ENCODE assay signal across 1 cellular context in the genomic region with DNA sequence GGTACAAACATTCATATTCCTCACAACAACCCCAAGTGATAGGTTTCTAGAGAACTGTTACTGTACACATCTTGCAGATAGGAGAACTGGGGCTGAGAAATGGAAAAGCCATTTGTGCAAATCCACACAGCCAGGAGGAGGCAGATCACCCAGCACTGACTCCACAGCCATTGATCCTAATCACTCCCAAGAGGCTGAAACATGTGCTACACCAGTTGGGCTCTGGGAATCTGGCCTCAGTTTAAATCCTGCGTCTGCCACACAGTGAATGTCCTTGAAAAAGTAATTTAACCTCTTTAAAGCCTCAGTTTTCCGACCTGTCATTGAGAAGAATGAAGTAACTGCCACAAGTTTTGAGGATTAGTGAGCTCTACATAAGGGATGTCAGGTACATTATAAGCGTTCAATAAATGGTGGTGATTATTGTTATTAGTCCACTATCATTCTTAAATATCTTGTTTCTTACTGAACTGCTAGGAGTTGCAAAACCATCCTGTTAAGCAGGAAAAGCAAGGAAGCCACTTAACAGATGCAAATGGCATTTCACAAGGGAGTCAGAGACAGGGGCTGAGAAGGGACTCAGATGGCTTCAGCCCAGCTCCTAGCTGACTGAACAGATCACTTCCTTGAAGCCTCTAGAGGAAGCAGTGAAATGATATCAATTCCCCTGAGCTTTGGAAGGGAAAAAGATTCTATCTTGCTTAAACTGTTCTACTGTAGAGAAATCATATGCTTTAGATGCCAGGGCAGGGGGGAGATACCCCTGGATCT.
TF ChIP-seq lines count a peak whose summit lies in the region.

No MANE protein-coding gene starts in this region.

TF ChIP-seq in H1, 55 proteins besides CTCF, POLR2A, EP300 and RAD21:
- no peak for TF ChIP-seq HDAC2 (IDR thresholded peaks at IDR 0.05; ENCODE audit: borderline replicate concordance in 1 of 2, low read depth in 2 of 2, low read length in 2 of 2)
- TF ChIP-seq NRF1 (IDR thresholded peaks at IDR 0.05; ENCODE audit: low read depth, low read length): no peak
- TF ChIP-seq RBBP5 (IDR thresholded peaks at IDR 0.05; ENCODE audit: borderline replicate concordance, low read depth, low read length): no peak
- no peak for TF ChIP-seq NANOG (IDR thresholded peaks at IDR 0.05; ENCODE audit: insufficient read depth, low read depth, low read length, poor library complexity, severe bottlenecking)
- no peak for TF ChIP-seq SUZ12 (IDR thresholded peaks at IDR 0.05; ENCODE audit: low read length)
- no peak for TF ChIP-seq GTF2F1 (IDR thresholded peaks at IDR 0.05; ENCODE audit: borderline replicate concordance, low read depth, low read length)
